ENCODE assay signal across 29 cellular contexts in genomic region chr15:82554351-82554750, GRCh38. TPM values are rescaled to one million over a fixed set of nuclear protein-coding genes. Genes with fewer than 3 reads are reported as not detected.
DNase-seq lines count a peak whose midpoint lies in the region; ATAC-seq and TF ChIP-seq lines count a peak whose summit lies in the region.
"Had no signal": no experiment of that assay in that cellular context is flagged by ENCODE, and none has a peak within 500 bp of the region (broad histone marks: within the 10 kb centered on the region; RNA-seq: fewer than 3 reads in every experiment).

No MANE protein-coding gene starts in this region.

- TF ChIP-seq CTCF in PC-3 (conservative IDR thresholded peaks at IDR 0.05; ENCODE audit: low read depth, low read length) = no peak
- TF ChIP-seq CTCF in fibroblast of the aortic adventitia (IDR thresholded peaks at IDR 0.05; ENCODE audit: insufficient read depth, low read length) = no peak

- H3K4me2 ChIP-seq in PC-3 (ENCODE audit: low read length) = no peak overlapping the region
- H3K4me2 ChIP-seq: hepatocyte had no signal

- no peaks in the 10 kb centered on the region for H3K79me2 ChIP-seq in PC-3 (ENCODE audit: low read length)
- H3K79me2 ChIP-seq: hepatocyte had no signal

- H3K4me1 Mint-ChIP-seq in stimulated activated naive CD8-positive, alpha-beta T cell treated with anti-CD3 and anti-CD28 coated beads, Interleukin-15, amount 100 ng/mL, for 72 hours = peaks cover 10% of the 10 kb centered on the region
- H3K4me1 Mint-ChIP-seq: CD14-positive monocyte, immature natural killer cell had no signal

- H3K4me3 ChIP-seq in PC-3 (ENCODE audit: low read length) (no peak overlapping the region), fibroblast of the aortic adventitia (ENCODE audit: low read depth, low read length) (no peak overlapping the region)
- H3K4me3 ChIP-seq: hepatocyte, left ventricle myocardium inferior, ovary, sigmoid colon, upper lobe of right lung had no signal

- no peaks in the 10 kb centered on the region for H3K9me2 ChIP-seq in PC-3 (replicated peaks; ENCODE audit: low read length)

- H3K36me3 ChIP-seq in PC-3 (ENCODE audit: low read depth, low read length) = no peaks in the 10 kb centered on the region
- H3K36me3 ChIP-seq: left ventricle myocardium inferior, ovary, upper lobe of right lung had no signal

- H3K4me3 Mint-ChIP-seq in stimulated activated naive CD8-positive, alpha-beta T cell treated with anti-CD3 and anti-CD28 coated beads, Interleukin-15, amount 100 ng/mL, for 72 hours = no peak overlapping the region
- H3K4me3 Mint-ChIP-seq: activated T-cell treated with anti-CD3 and anti-CD28 coated beads, Interleukin-2, amount 50 U/mL, for 4 hours; CD14-positive monocyte; immature natural killer cell; nephron had no signal

- intact Hi-C loops in PC-3 (cut with micrococcal nuclease) = no loop called here
- intact Hi-C loops in sciatic nerve (cut with DNase I) = no loop called here
- intact Hi-C loops in cardiac septum (cut with DNase I) = no loop called here

- no peaks in the 10 kb centered on the region for H3K9me3 ChIP-seq in PC-3 (ENCODE audit: low read length)
- H3K9me3 ChIP-seq: left ventricle myocardium inferior, ovary, sigmoid colon, upper lobe of right lung had no signal

- H2AFZ ChIP-seq in PC-3 (ENCODE audit: low read length) = no peak overlapping the region
- H2AFZ ChIP-seq: hepatocyte had no signal

- ATAC-seq in PC-3 = peak; percentile 13; the same call in 1 of the 2 replicates
- ATAC-seq in sciatic nerve = peak; percentile 42
- ATAC-seq in stimulated activated naive CD8-positive, alpha-beta T cell treated with anti-CD3 and anti-CD28 coated beads, Interleukin-15, amount 100 ng/mL, for 72 hours = no peak
- ATAC-seq: activated T-cell treated with anti-CD3 and anti-CD28 coated beads, Interleukin-2, amount 50 U/mL, for 4 hours; SK-N-SH treated with all-trans-retinoic acid at 6 μM for 48 hours; upper lobe of right lung had no signal

- no peak overlapping the region for H3K9ac ChIP-seq in PC-3 (ENCODE audit: low read length)

- CTCF ChIA-PET in PC-3 (lab: Charles Lee) = no interaction called here

- DNase-seq in AG20443 (ENCODE audit: low spot score) (peak; percentile 66), PC-3 (peak; percentile 44), fibroblast of the aortic adventitia (ENCODE audit: low read depth) (peak; percentile 60), sciatic nerve (ENCODE audit: low spot score) (no peak), dermis blood vessel endothelial cell (no peak), NCI-H446 treated with DMSO at 0.1 percent for 48 hours (lab: John Stamatoyannopoulos, UW) (no peak), cardiac septum (ENCODE audit: low spot score) (no peak)
- DNase-seq in stimulated activated naive CD8-positive, alpha-beta T cell treated with anti-CD3 and anti-CD28 coated beads, Interleukin-15, amount 100 ng/mL, for 72 hours = no peak
- DNase-seq: activated CD4-positive, alpha-beta T cell treated with anti-CD3 and anti-CD28 coated beads for 48 hours; activated naive CD4-positive, alpha-beta T cell treated with Interleukin-2 at 50 U/mL for 16 hours; activated T-cell treated with anti-CD3 and anti-CD28 coated beads, Interleukin-2, amount 50 U/mL, for 4 hours; amniotic stem cell; foreskin melanocyte; H7; immature natural killer cell; KG1; left ventricle myocardium inferior; NCI-H1048; NCI-H2081; NCI-H226; NCI-H774; ovary; sigmoid colon; upper lobe of right lung had no signal

- no peaks in the 10 kb centered on the region for H3K9me3 Mint-ChIP-seq in stimulated activated naive CD8-positive, alpha-beta T cell treated with anti-CD3 and anti-CD28 coated beads, Interleukin-15, amount 100 ng/mL, for 72 hours
- H3K9me3 Mint-ChIP-seq: activated T-cell treated with anti-CD3 and anti-CD28 coated beads, Interleukin-2, amount 50 U/mL, for 4 hours; immature natural killer cell; nephron had no signal

- no TSS peak for BruUV-seq in PC-3 (replicated peaks; lab: Mats Ljungman, UMichigan)

- no peak overlapping the region for H3K27ac ChIP-seq in PC-3 (ENCODE audit: low read length)
- H3K27ac ChIP-seq: hepatocyte, left ventricle myocardium inferior, ovary, sigmoid colon, upper lobe of right lung, VCaP had no signal

- peaks cover 7% of the 10 kb centered on the region for H3F3A ChIP-seq in PC-3 (ENCODE audit: low read length, unreplicated experiment)

- no peaks in the 10 kb centered on the region for H3K27me3 ChIP-seq in PC-3 (ENCODE audit: low read length)
- H3K27me3 ChIP-seq: ovary, sigmoid colon, upper lobe of right lung had no signal

- H3K27ac Mint-ChIP-seq in stimulated activated naive CD8-positive, alpha-beta T cell treated with anti-CD3 and anti-CD28 coated beads, Interleukin-15, amount 100 ng/mL, for 72 hours = no peak overlapping the region
- H3K27ac Mint-ChIP-seq: CD14-positive monocyte, immature natural killer cell, nephron had no signal

- peaks cover 11% of the 10 kb centered on the region for H3K4me1 ChIP-seq in PC-3 (ENCODE audit: insufficient read depth, low read length)
- H3K4me1 ChIP-seq: left ventricle myocardium inferior, sigmoid colon, upper lobe of right lung had no signal

- H3K27me3 Mint-ChIP-seq in stimulated activated naive CD8-positive, alpha-beta T cell treated with anti-CD3 and anti-CD28 coated beads, Interleukin-15, amount 100 ng/mL, for 72 hours = no peaks in the 10 kb centered on the region

- H4K20me1 ChIP-seq in PC-3 (ENCODE audit: low read length) = no peaks in the 10 kb centered on the region

- POLR2A ChIA-PET in PC-3 (lab: Charles Lee; ENCODE audit: unreplicated experiment) = no interaction called here

RNA-seq across cellular contexts. Expression of gene RPS17, which starts 14.1 kb away (rescaled TPM):
- 2,156 and 3,194 TPM in 2 replicates for total RNA-seq in PC-3 (2014; rRNA removed)
- 1,865 and 2,773 TPM in 2 replicates for total RNA-seq in fibroblast of the aortic adventitia (ENCODE audit: low replicate concordance)
- 1,050 TPM for total RNA-seq in sciatic nerve
- total RNA-seq in dermis blood vessel endothelial cell = 931 and 1,215 TPM in 2 replicates
- 614 TPM for total RNA-seq in cardiac septum

Comparison
In these comparisons a context has a peak if more than half of its experiments do, and no peak if none do; other contexts are left out.
1. DNase-seq: peak in AG20443 (single experiment), PC-3 (single experiment) and fibroblast of the aortic adventitia (single experiment); none in sciatic nerve (single experiment), dermis blood vessel endothelial cell (single experiment), NCI-H446 treated with DMSO at 0.1 percent for 48 hours (single experiment), stimulated activated naive CD8-positive, alpha-beta T cell treated with anti-CD3 and anti-CD28 coated beads, Interleukin-15, amount 100 ng/mL, for 72 hours (0 of 2) and cardiac septum (single experiment).